8 cellular contexts compared by ENCODE assay signal in the genomic region with DNA sequence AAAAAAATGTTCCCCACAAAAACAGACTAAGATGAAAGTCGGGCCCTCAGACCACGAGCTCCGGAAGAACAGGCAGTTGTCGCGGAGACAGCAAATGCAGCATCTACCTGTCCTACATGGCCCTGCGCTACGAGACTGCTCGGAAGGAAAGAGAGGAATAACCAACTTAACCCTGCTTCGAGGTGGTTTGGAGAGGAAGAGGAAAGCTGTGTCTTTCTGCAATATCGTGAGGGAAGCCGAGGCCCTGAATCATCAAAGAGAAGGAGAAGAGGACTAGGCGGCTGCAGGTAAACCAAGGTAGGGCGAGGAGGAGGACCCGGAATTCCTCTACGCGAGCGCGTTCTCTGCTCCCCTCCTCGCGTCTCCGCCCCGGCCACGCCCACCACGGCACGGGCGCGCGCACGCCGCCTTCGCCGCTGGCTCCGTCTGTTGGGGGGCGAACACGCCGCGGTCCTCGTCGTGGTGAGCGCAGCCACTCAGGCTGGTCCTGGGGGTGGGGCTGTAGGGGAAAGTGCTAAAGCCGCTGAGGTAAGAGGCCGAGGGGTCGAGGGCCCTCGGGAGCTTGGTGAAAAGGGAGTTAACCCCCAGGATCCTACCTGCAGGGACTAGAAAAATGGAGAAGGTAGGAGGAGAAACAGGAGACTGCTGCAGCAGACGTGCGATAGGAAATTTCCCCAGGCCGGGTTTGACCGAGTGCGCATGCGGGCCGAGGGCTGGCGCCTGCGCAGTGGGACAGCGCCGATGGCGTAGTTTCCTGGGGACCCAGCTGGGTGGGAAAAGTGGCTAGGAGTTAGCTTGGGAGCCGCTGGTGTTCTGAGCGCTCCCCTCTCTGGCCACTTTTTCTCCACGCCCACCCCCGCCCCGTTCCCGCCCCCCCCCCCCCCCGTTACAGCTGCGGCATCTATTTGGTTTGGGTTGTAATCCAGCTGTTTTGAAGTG. TPM values are rescaled to one million over a fixed set of nuclear protein-coding genes. Genes with fewer than 3 reads are reported as not detected.
A peak's percentile ranks its signal among the peaks of the same experiment; 100 is the strongest.
DNase-seq lines count a peak whose midpoint lies in the region; ATAC-seq and TF ChIP-seq lines count a peak whose summit lies in the region.

A gene (plus strand): TSS at position 402 of the 939 bp plus-strand sequence. CDS start 7,903 bp downstream, outside the sequence.
A gene with protein sequence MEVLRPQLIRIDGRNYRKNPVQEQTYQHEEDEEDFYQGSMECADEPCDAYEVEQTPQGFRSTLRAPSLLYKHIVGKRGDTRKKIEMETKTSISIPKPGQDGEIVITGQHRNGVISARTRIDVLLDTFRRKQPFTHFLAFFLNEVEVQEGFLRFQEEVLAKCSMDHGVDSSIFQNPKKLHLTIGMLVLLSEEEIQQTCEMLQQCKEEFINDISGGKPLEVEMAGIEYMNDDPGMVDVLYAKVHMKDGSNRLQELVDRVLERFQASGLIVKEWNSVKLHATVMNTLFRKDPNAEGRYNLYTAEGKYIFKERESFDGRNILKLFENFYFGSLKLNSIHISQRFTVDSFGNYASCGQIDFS (minus strand): TSS at position 666 of the 939 bp plus-strand sequence. CDS start 2,978 bp downstream, outside the sequence.

- intact Hi-C loops in breast epithelium (cut with DNase I; ENCODE audit: low total_unique reads) = no loop called here

- no peak for TF ChIP-seq CTCF in WERI-Rb-1 (IDR thresholded peaks at IDR 0.05; ENCODE audit: low read depth, low read length)
- TF ChIP-seq CTCF in breast epithelium (IDR thresholded peaks at IDR 0.05) = peak in 1 of 3 donors; percentile 12

- H3K27ac ChIP-seq in WERI-Rb-1 (peak within 1 kb of the TSS; percentile 97), breast epithelium (peak within 1 kb of the TSS; percentile 91 to 96)

- in situ Hi-C loops in ACHN (cut with HindIII; ENCODE audit: low pct_ligation_motif_present, low pct_unique_long_range_greater_than_20kb, low sequenced_read_pairs) = no loop called here

- ATAC-seq in GM18873 (IDR thresholded peaks at IDR 0.05; ENCODE audit: low FRiP score, unreplicated experiment) (peak; percentile 70), HG03135 (IDR thresholded peaks at IDR 0.05; ENCODE audit: unreplicated experiment) (peak; percentile 71)

- H3K4me3 ChIP-seq in WERI-Rb-1 (ENCODE audit: low read depth, low read length) = peak within 1 kb of the TSS; percentile 85
- H3K4me3 ChIP-seq in breast epithelium = peak within 1 kb of the TSS; percentile 67 to 77 (median 71)
- peak within 1 kb of the TSS; percentile 91 for H3K4me3 ChIP-seq in iPS-18c (ENCODE audit: insufficient read depth, low read depth, low read length)
- H3K4me3 ChIP-seq in skeletal muscle satellite cell (ENCODE audit: low read length) = peak within 1 kb of the TSS; percentile 95

- peaks cover 21% of the 10 kb centered on the region for H3K36me3 ChIP-seq in WERI-Rb-1
- no peaks in the 10 kb centered on the region for H3K36me3 ChIP-seq in breast epithelium
- peaks cover 3% of the 10 kb centered on the region for H3K36me3 ChIP-seq in skeletal muscle satellite cell (ENCODE audit: insufficient read depth, low read length)

- H3K27me3 ChIP-seq in WERI-Rb-1 (ENCODE audit: insufficient read depth, low read depth, severe bottlenecking) (no peaks in the 10 kb centered on the region), breast epithelium (no peaks in the 10 kb centered on the region), skeletal muscle satellite cell (ENCODE audit: control insufficient read depth, insufficient read depth, low read length) (no peaks in the 10 kb centered on the region)

- DNase-seq in ACHN (peak; percentile 92), NCI-H2227 (lab: John Stamatoyannopoulos, UW; ENCODE audit: unreplicated experiment) (peak; percentile 92), WERI-Rb-1 (peak; percentile 93), breast epithelium (ENCODE audit: low spot score in 2 of 2) (peak; percentile 86 to 89)

- no peaks in the 10 kb centered on the region for H3K9me3 ChIP-seq in WERI-Rb-1 (ENCODE audit: severe bottlenecking)
- no peaks in the 10 kb centered on the region for H3K9me3 ChIP-seq in breast epithelium
- H3K9me3 ChIP-seq in iPS-18c (ENCODE audit: control insufficient read depth, insufficient read depth, low read length) = no peaks in the 10 kb centered on the region
- H3K9me3 ChIP-seq in skeletal muscle satellite cell (replicated peaks; ENCODE audit: low read length) = no peaks in the 10 kb centered on the region

- peak within 1 kb of the TSS; percentile 92 for H3K9ac ChIP-seq in skeletal muscle satellite cell (ENCODE audit: low read depth, low read length)

- peak; percentile 94 for TF ChIP-seq POLR2A in breast epithelium (IDR thresholded peaks at IDR 0.05)

- H3K4me1 ChIP-seq in breast epithelium = peaks cover 0 to 6% of the 10 kb centered on the region in 2 donors
- H3K4me1 ChIP-seq in skeletal muscle satellite cell (ENCODE audit: control insufficient read depth, insufficient read depth, low read length) = peaks cover 17% of the 10 kb centered on the region

- peak within 1 kb of the TSS; percentile 97 for H3K4me2 ChIP-seq in skeletal muscle satellite cell (ENCODE audit: low read length)

RNA-seq across cellular contexts. Expression of the first gene that starts in this region (rescaled TPM):
- total RNA-seq in breast epithelium = 100 to 1,000 TPM; 104 to 155 (median 112) TPM
- total RNA-seq in skeletal muscle satellite cell (2012; rRNA removed) = 38.3 and 43.0 TPM in 2 replicates

RNA-seq across cellular contexts. Expression of the second gene that starts in this region (rescaled TPM):
- 10 to 100 TPM; 28.5 to 42.9 (median 29.6) TPM for total RNA-seq in breast epithelium
- 26.9 and 31.7 TPM in 2 replicates for total RNA-seq in skeletal muscle satellite cell (2012; rRNA removed)

Comparison
In these comparisons a context has a peak if more than half of its experiments do, and no peak if none do; other contexts are left out.
1. Peak in every context shown above with its lines: DNase-seq, ATAC-seq, H3K4me3 ChIP-seq and H3K27ac ChIP-seq.